In genomic region chr3:33798113-33798417, GRCh38 we compare ENCODE assay signal across 8 cellular contexts. TPM values are rescaled to one million over a fixed set of nuclear protein-coding genes. Genes with fewer than 3 reads are reported as not detected.
DNase-seq lines count a peak whose midpoint lies in the region; ATAC-seq, FAIRE-seq and TF ChIP-seq lines count a peak whose summit lies in the region.

No MANE protein-coding gene starts in this region.

- no peak for TF ChIP-seq RAD21 in HCT116 (IDR thresholded peaks at IDR 0.05; ENCODE audit: low read depth)

- no peak for TF ChIP-seq POLR2A in HCT116 (IDR thresholded peaks at IDR 0.05; ENCODE audit: borderline replicate concordance, extremely low read depth, insufficient read depth, insufficient read length)

- H3K9me2 ChIP-seq in HCT116 (ENCODE audit: insufficient read depth) (no peaks in the 10 kb centered on the region), OCI-LY1 (ENCODE audit: low read depth, low read length) (no peaks in the 10 kb centered on the region)

- H3K4me3 ChIP-seq in HCT116 (replicated peaks in 1 of 2; ENCODE audit: low read depth in 1 of 2, low read length in 2 of 2) (peak overlapping the region; percentile 81 to 96), OCI-LY1 (ENCODE audit: low read depth, low read length, poor library complexity, severe bottlenecking) (peak overlapping the region; percentile 81), pancreas (peak overlapping the region; percentile 49 to 92 (median 72))

- POLR2A ChIA-PET in HCT116 (lab: Charles Lee) = interaction anchor here (0.8 to 1.3 kb wide), 8 partner anchors 8 to 684 kb away, joined by 3 to 5 read pairs (median 3); partner anchors contain the start of gene CRTAP

- H3K27me3 ChIP-seq in HCT116 (ENCODE audit: insufficient read depth, low read length) = no peaks in the 10 kb centered on the region
- no peaks in the 10 kb centered on the region for H3K27me3 ChIP-seq in OCI-LY1 (ENCODE audit: insufficient read depth, low read length)
- H3K27me3 ChIP-seq in pancreas = no peaks in the 10 kb centered on the region

- H3K79me2 ChIP-seq in HCT116 (ENCODE audit: insufficient read depth, low read length) = peaks cover 45% of the 10 kb centered on the region
- H3K79me2 ChIP-seq in OCI-LY1 (ENCODE audit: insufficient read depth, low read length) = peaks cover 36% of the 10 kb centered on the region

- peak; percentile 23 for ATAC-seq in GM18520 (IDR thresholded peaks at IDR 0.05; ENCODE audit: unreplicated experiment)
- ATAC-seq in HCT116 = peak; percentile 53
- peak; percentile 39 to 58 (median 56) for ATAC-seq in pancreas

- no peak for DNase-seq in HCT116 (ENCODE audit: low read depth, low spot score)
- no peak for DNase-seq in epithelial cell of prostate (ENCODE audit: low read depth, low spot score)
- DNase-seq in pancreas = no peak
- DNase-seq in stimulated activated CD4-positive, alpha-beta T cell treated with anti-CD3 and anti-CD28 coated beads, Interleukin-2, amount 100 ng/mL, for 24 hours = no peak
- no peak for DNase-seq in activated gamma-delta T cell treated with Interleukin-2 at 50 U/mL for 16 hours
- no peak for DNase-seq in inferior parietal cortex (ENCODE audit: extremely low spot score)

- H3K4me2 ChIP-seq in HCT116 (ENCODE audit: low read length) = peak overlapping the region; percentile 83
- H3K4me2 ChIP-seq in OCI-LY1 (ENCODE audit: low read length) = peak overlapping the region; percentile 83

- H3K9ac ChIP-seq in HCT116 (ENCODE audit: low read length) (peak overlapping the region; percentile 98), OCI-LY1 (ENCODE audit: low read length) (peak overlapping the region; percentile 80)

- H3F3A ChIP-seq in OCI-LY1 (ENCODE audit: insufficient read depth, low read length) = no peaks in the 10 kb centered on the region

- H3K4me1 ChIP-seq in HCT116 (ENCODE audit: control insufficient read depth in 1 of 2, insufficient read depth in 2 of 2, low read length in 2 of 2) = peaks cover 3 to 20% of the 10 kb centered on the region in 2 experiments; a peak in 3 of 4 replicates
- H3K4me1 ChIP-seq in OCI-LY1 (ENCODE audit: insufficient read depth, low read length, severe bottlenecking) = peaks cover 32% of the 10 kb centered on the region
- peaks cover 12 to 25% (median 18%) of the 10 kb centered on the region in 3 donors for H3K4me1 ChIP-seq in pancreas

- peak overlapping the region; percentile 59 for H2AFZ ChIP-seq in HCT116 (ENCODE audit: low read depth, low read length, poor library complexity, severe bottlenecking)
- H2AFZ ChIP-seq in OCI-LY1 (ENCODE audit: low read length) = peak overlapping the region; percentile 79

- WGBS in pancreas, 2 donors = 0% methylated on average over 9 of the region's 9 CpGs

- no TSS peak for BruUV-seq in HCT116 (replicated peaks; lab: Mats Ljungman, UMichigan)

- TF ChIP-seq CTCF in HCT116 (IDR thresholded peaks at IDR 0.05 in 2 of 3, conservative IDR thresholded peaks at IDR 0.05 in 1 of 3; ENCODE audit: borderline replicate concordance in 1 of 3, insufficient read depth in 1 of 3, low read depth in 2 of 3, low read length in 2 of 3) (no peak), OCI-LY1 (IDR thresholded peaks at IDR 0.05; ENCODE audit: low read length) (no peak), pancreas (IDR thresholded peaks at IDR 0.05) (no peak)

- H3K27ac ChIP-seq in HCT116 (ENCODE audit: low read depth, low read length) (peak overlapping the region; percentile 94), OCI-LY1 (ENCODE audit: low read depth, low read length, poor library complexity, severe bottlenecking) (no peak overlapping the region), epithelial cell of prostate (peak overlapping the region; percentile 99), pancreas (peak overlapping the region; percentile 78 to 97 (median 92))

- intact Hi-C loops in HCT116 (cut with micrococcal nuclease) (loop anchor here (10.0 kb wide), 1 partner anchor 353 kb away; the partner anchor contains the start of gene UBP1), pancreas (cut with DNase I) (no loop called here)

- RAD21 ChIA-PET in HCT116 (lab: Charles Lee; ENCODE audit: low non-redundant PET in 1 of 2, low total read pairs in 2 of 2, uncharacterized antibody in 2 of 2, unreplicated experiment in 2 of 2) = no interaction called here

- no peak for FAIRE-seq in pancreas (lab: Jason Lieb, UNC)

- no peaks in the 10 kb centered on the region; a peak in 1 of 4 replicates for H3K9me3 ChIP-seq in HCT116 (ENCODE audit: control insufficient read depth in 1 of 2, insufficient read depth in 1 of 2, low read depth in 1 of 2, low read length in 2 of 2)
- peaks cover 3% of the 10 kb centered on the region; the same call in 1 of the 2 replicates for H3K9me3 ChIP-seq in OCI-LY1 (ENCODE audit: low read length)
- no peaks in the 10 kb centered on the region for H3K9me3 ChIP-seq in pancreas

- CTCF ChIA-PET in HCT116 (lab: Charles Lee) = interaction anchor here (2.5 kb wide), 1 partner anchor 11 kb away, joined by 11 read pairs; no protein-coding TSS in a partner anchor

- H3K36me3 ChIP-seq in HCT116 (ENCODE audit: control insufficient read depth in 1 of 2, insufficient read depth in 2 of 2, low read length in 2 of 2) (peaks cover 3 to 5% of the 10 kb centered on the region in 2 experiments; a peak in 2 of 4 replicates), OCI-LY1 (ENCODE audit: insufficient read depth, low read length) (peaks cover 18% of the 10 kb centered on the region), pancreas (no peaks in the 10 kb centered on the region)

- no peaks in the 10 kb centered on the region for H4K20me1 ChIP-seq in HCT116 (ENCODE audit: insufficient read depth)
- no peaks in the 10 kb centered on the region for H4K20me1 ChIP-seq in OCI-LY1 (ENCODE audit: insufficient read depth, low read length)

TF ChIP-seq in HCT116, 20 proteins besides CTCF, POLR2A, EP300 and RAD21:
- TF ChIP-seq FOSL1 (IDR thresholded peaks at IDR 0.05; ENCODE audit: low read depth) (no peak), CBX3 (IDR thresholded peaks at IDR 0.05; ENCODE audit: low read depth) (no peak), SP1 (IDR thresholded peaks at IDR 0.05; ENCODE audit: low read depth) (no peak), REST (IDR thresholded peaks at IDR 0.05; ENCODE audit: low read depth) (no peak), EZH2 (IDR thresholded peaks at IDR 0.05) (no peak)

RNA-seq across cellular contexts. Expression of gene PDCD6IP, which starts 0.4 kb away (rescaled TPM):
- total RNA-seq in HCT116 (2021; ENCODE audit: unreplicated experiment) (241 TPM), pancreas (100 to 1,000 TPM in 1 of 6 donors, 10 to 100 TPM in 5; 68.0 to 130 (median 83.4) TPM)
- polyA plus RNA-seq in HCT116 (2012) = 114 and 133 TPM in 2 replicates
- polyA plus RNA-seq in pancreas = 10 to 100 TPM; 15.1 to 27.6 TPM
